8 cellular contexts compared by ENCODE assay signal in the genomic region with DNA sequence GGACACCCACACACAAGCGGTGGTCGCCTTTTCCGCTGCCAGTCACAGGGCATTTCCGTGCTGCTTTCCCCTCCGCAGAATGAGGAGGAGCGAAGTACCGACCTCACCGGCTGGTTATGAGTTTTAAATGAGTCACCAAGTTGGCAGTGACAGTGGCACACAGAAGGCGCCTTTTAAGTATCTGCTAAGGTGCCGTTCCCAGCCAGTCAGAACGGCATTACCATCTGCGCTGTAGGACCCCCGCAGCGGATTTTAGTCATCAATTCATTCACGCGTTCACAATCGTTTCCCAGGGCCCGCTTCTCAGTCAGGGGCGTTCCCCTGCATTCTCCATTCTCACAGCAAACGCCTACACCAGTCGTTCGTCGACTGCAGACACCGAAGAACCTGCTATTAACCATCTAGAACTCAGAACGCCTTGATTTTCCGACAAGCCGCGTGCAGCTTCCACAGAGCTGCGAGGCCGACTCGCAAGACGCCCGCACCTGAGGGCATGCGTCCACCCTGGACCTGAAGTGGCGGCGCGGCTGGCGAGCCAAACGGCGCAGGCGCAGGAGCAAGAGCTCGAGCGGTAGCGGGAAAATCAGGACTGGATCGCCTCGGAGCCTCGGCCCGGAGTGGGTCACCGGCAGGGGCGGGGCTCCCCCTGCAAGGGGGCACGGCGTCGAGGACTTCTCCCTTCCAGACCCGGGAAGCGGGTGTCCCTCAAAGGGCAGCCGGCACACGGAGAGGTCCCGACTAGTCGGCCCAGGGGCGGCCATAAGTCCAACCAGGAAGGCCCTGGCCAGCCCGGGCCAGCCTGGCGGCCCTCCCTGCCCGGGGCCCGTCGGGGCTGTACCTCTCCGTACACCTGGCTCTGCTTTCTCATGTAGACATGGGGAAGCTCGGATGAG. TPM values are rescaled to one million over a fixed set of nuclear protein-coding genes. Genes with fewer than 3 reads are reported as not detected.
A peak's percentile ranks its signal among the peaks of the same experiment; 100 is the strongest.
DNase-seq lines count a peak whose midpoint lies in the region; ATAC-seq and TF ChIP-seq lines count a peak whose summit lies in the region.

No MANE protein-coding gene starts in this region.

- DNase-seq in HFFc6: peak; percentile 69
- DNase-seq in NAMALWA (ENCODE audit: low spot score): peak; percentile 91
- DNase-seq in SK-N-SH: peak; percentile 93
- peak; percentile 83 to 93 for DNase-seq in activated naive CD4-positive, alpha-beta T cell treated with anti-CD3 and anti-CD28 coated beads, Interleukin-2, amount 50 U/mL, for 72 hours (ENCODE audit: low spot score in 2 of 2)
- peak; percentile 93 for DNase-seq in glutamatergic neuron
- DNase-seq in osteocyte (ENCODE audit: extremely low spot score, unreplicated experiment): peak; percentile 94
- DNase-seq in thoracic aorta (ENCODE audit: low spot score): peak; percentile 40

- no peaks in the 10 kb centered on the region for H3K9me2 ChIP-seq in SK-N-SH

- CTCF ChIA-PET in SK-N-SH (lab: Yijun Ruan, JAX): interaction anchor here (0.6 to 8.0 kb wide), 13 partner anchors 8 to 436 kb away, joined by 3 to 62 read pairs (median 3); partner anchors contain the start of gene CALCB

- H3F3A ChIP-seq in SK-N-SH (replicated peaks; ENCODE audit: insufficient read depth): no peaks in the 10 kb centered on the region

- peak overlapping the region; percentile 77 for H3K9ac ChIP-seq in SK-N-SH

- H3K4me3 ChIP-seq in GM08714 (ENCODE audit: low read length) (peak overlapping the region; percentile 63; the same call in 1 of the 2 replicates), SK-N-SH (ENCODE audit: low read depth in 2 of 2, low read length in 1 of 2) (peak overlapping the region; percentile 75 to 88), thoracic aorta (peak overlapping the region; percentile 79)

- no peaks in the 10 kb centered on the region; a peak in 2 of 4 replicates for H3K4me1 ChIP-seq in SK-N-SH (ENCODE audit: control insufficient read depth in 1 of 2, insufficient read depth in 2 of 2, low read depth in 1 of 2, low read length in 1 of 2)
- peaks cover 13 to 38% of the 10 kb centered on the region in 2 donors for H3K4me1 ChIP-seq in thoracic aorta (ENCODE audit: control insufficient read depth in 1 of 2, low read depth in 2 of 2)

- peak overlapping the region; percentile 90 for H3K4me2 ChIP-seq in SK-N-SH

- WGBS in SK-N-SH (ENCODE audit: low lambda C conversion rate): under 1% methylated on average over 23 of the region's 67 CpGs

- H3K27me3 Mint-ChIP-seq in HFFc6 (ENCODE audit: insufficient read depth) (no peaks in the 10 kb centered on the region), glutamatergic neuron (ENCODE audit: unreplicated experiment) (peaks cover 1% of the 10 kb centered on the region), osteocyte (ENCODE audit: unreplicated experiment) (peaks cover 3% of the 10 kb centered on the region)

- peak; percentile 85 to 86 for ATAC-seq in activated naive CD4-positive, alpha-beta T cell treated with anti-CD3 and anti-CD28 coated beads, Interleukin-2, amount 50 U/mL, for 72 hours
- peak; percentile 68 for ATAC-seq in thoracic aorta (ENCODE audit: insufficient number of reproducible peaks, low FRiP score, low read depth)

- H3K4me1 Mint-ChIP-seq in HFFc6 (ENCODE audit: low read depth) (peaks cover 16% of the 10 kb centered on the region), glutamatergic neuron (ENCODE audit: low read depth, unreplicated experiment) (peaks cover 8% of the 10 kb centered on the region), osteocyte (ENCODE audit: unreplicated experiment) (peaks cover 18% of the 10 kb centered on the region)

- TF ChIP-seq EP300 in SK-N-SH (IDR thresholded peaks at IDR 0.05; ENCODE audit: borderline replicate concordance in 1 of 2, low read depth in 1 of 2, low read length in 1 of 2): no peak

- H3K79me2 ChIP-seq in SK-N-SH (ENCODE audit: insufficient read depth): peaks cover 11% of the 10 kb centered on the region; the same call in 1 of the 2 replicates

- H3K27ac Mint-ChIP-seq in HFFc6: peak overlapping the region; percentile 69
- peak overlapping the region; percentile 97 to 98 for H3K27ac Mint-ChIP-seq in activated naive CD4-positive, alpha-beta T cell treated with anti-CD3 and anti-CD28 coated beads, Interleukin-2, amount 50 U/mL, for 72 hours
- H3K27ac Mint-ChIP-seq in glutamatergic neuron (ENCODE audit: unreplicated experiment): peak overlapping the region; percentile 77
- H3K27ac Mint-ChIP-seq in osteocyte (ENCODE audit: unreplicated experiment): peak overlapping the region; percentile 88

- no peaks in the 10 kb centered on the region for H3K9me3 ChIP-seq in SK-N-SH
- H3K9me3 ChIP-seq in thoracic aorta: no peaks in the 10 kb centered on the region

- H2AFZ ChIP-seq in SK-N-SH (ENCODE audit: low read depth): peak overlapping the region; percentile 98

- H3K9me3 Mint-ChIP-seq in HFFc6: no peaks in the 10 kb centered on the region
- H3K9me3 Mint-ChIP-seq in activated naive CD4-positive, alpha-beta T cell treated with anti-CD3 and anti-CD28 coated beads, Interleukin-2, amount 50 U/mL, for 72 hours: peaks cover 0 to 10% of the 10 kb centered on the region in 2 donors
- peaks cover 5% of the 10 kb centered on the region for H3K9me3 Mint-ChIP-seq in glutamatergic neuron (ENCODE audit: unreplicated experiment)
- H3K9me3 Mint-ChIP-seq in osteocyte (ENCODE audit: unreplicated experiment): no peaks in the 10 kb centered on the region

- no peaks in the 10 kb centered on the region for H3K27me3 ChIP-seq in SK-N-SH (ENCODE audit: insufficient read depth)
- H3K27me3 ChIP-seq in thoracic aorta (replicated peaks; ENCODE audit: insufficient read depth): no peaks in the 10 kb centered on the region

- H3K36me3 Mint-ChIP-seq in HFFc6 (ENCODE audit: low read depth) (no peaks in the 10 kb centered on the region), glutamatergic neuron (ENCODE audit: unreplicated experiment) (no peaks in the 10 kb centered on the region), osteocyte (ENCODE audit: unreplicated experiment) (no peaks in the 10 kb centered on the region)
- peaks cover 7 to 20% of the 10 kb centered on the region in 2 donors for H3K36me3 Mint-ChIP-seq in activated naive CD4-positive, alpha-beta T cell treated with anti-CD3 and anti-CD28 coated beads, Interleukin-2, amount 50 U/mL, for 72 hours

- H3K36me3 ChIP-seq in SK-N-SH (replicated peaks in 1 of 2; ENCODE audit: control insufficient read depth in 1 of 2, insufficient read depth in 2 of 2, low read length in 1 of 2) (no peaks in the 10 kb centered on the region), thoracic aorta (no peaks in the 10 kb centered on the region)

- H3K27ac ChIP-seq in SK-N-SH (ENCODE audit: low read depth in 2 of 2, low read length in 1 of 2) (peak overlapping the region; percentile 80 to 87), thoracic aorta (peak overlapping the region; percentile 87 to 88)

- H3K4me3 Mint-ChIP-seq in HFFc6 (peak overlapping the region; percentile 96), glutamatergic neuron (ENCODE audit: unreplicated experiment) (peak overlapping the region; percentile 97), osteocyte (ENCODE audit: unreplicated experiment) (peak overlapping the region; percentile 85)

- POLR2A ChIA-PET in SK-N-SH (lab: Yijun Ruan, JAX): interaction anchor here (0.8 to 2.0 kb wide), 4 partner anchors 247 to 371 kb away, joined by 3 to 13 read pairs (median 8); partner anchors contain the start of gene PSMA1

- H4K20me1 ChIP-seq in SK-N-SH (ENCODE audit: insufficient read depth): no peaks in the 10 kb centered on the region

- TF ChIP-seq CTCF in HFFc6 (IDR thresholded peaks at IDR 0.05): no peak
- TF ChIP-seq CTCF in SK-N-SH (IDR thresholded peaks at IDR 0.05): 0 out of 2 replicates have a peak, but pooled peaks have one; percentile 1
- TF ChIP-seq CTCF in glutamatergic neuron (IDR thresholded peaks at IDR 0.05; ENCODE audit: partially characterized antibody, unreplicated experiment): no peak
- no peak for TF ChIP-seq CTCF in osteocyte (IDR thresholded peaks at IDR 0.05)
- TF ChIP-seq CTCF in thoracic aorta (IDR thresholded peaks at IDR 0.05): no peak

- no peak for TF ChIP-seq RAD21 in SK-N-SH (IDR thresholded peaks at IDR 0.05; ENCODE audit: low read length)

TF ChIP-seq in SK-N-SH, 30 proteins besides CTCF, POLR2A, EP300 and RAD21 (continues in another document):
- TF ChIP-seq, protein P1, sequence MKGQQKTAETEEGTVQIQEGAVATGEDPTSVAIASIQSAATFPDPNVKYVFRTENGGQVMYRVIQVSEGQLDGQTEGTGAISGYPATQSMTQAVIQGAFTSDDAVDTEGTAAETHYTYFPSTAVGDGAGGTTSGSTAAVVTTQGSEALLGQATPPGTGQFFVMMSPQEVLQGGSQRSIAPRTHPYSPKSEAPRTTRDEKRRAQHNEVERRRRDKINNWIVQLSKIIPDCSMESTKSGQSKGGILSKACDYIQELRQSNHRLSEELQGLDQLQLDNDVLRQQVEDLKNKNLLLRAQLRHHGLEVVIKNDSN (IDR thresholded peaks at IDR 0.05; ENCODE audit: borderline replicate concordance, low read depth): no peak
- peak; percentile 28; the same call in 1 of the 2 replicates for TF ChIP-seq TCF12 (IDR thresholded peaks at IDR 0.05)
- no peak for TF ChIP-seq SMC3 (IDR thresholded peaks at IDR 0.05; ENCODE audit: low read depth, low read length)
- TF ChIP-seq ELF1 (IDR thresholded peaks at IDR 0.05): no peak
- peak; percentile 45 for TF ChIP-seq JUND (IDR thresholded peaks at IDR 0.05)
- peak; percentile 46; the same call in 1 of the 2 replicates for TF ChIP-seq FOSL2 (IDR thresholded peaks at IDR 0.05; ENCODE audit: borderline replicate concordance, low read depth)
- no peak for TF ChIP-seq GATA2 (CRISPR knock-in tag; IDR thresholded peaks at IDR 0.05)
- TF ChIP-seq, protein P2, sequence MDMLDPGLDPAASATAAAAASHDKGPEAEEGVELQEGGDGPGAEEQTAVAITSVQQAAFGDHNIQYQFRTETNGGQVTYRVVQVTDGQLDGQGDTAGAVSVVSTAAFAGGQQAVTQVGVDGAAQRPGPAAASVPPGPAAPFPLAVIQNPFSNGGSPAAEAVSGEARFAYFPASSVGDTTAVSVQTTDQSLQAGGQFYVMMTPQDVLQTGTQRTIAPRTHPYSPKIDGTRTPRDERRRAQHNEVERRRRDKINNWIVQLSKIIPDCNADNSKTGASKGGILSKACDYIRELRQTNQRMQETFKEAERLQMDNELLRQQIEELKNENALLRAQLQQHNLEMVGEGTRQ (IDR thresholded peaks at IDR 0.05; ENCODE audit: borderline replicate concordance, low read depth, low read length): no peak
- 0 out of 2 replicates have a peak, but pooled peaks have one; percentile 25 for TF ChIP-seq NFIC (IDR thresholded peaks at IDR 0.05; ENCODE audit: borderline replicate concordance)

RNA-seq across cellular contexts. Expression of gene CYP2R1, which starts 0.6 kb away (rescaled TPM):
- total RNA-seq in HFFc6 (2021; fragmentation: NEBNext Ultra II Directional; extraction: Animal tissue kit (Norgen Biotek cat#: 25700)): 1 to 10 TPM in 4 of 6 experiments, under 1 TPM in 2; 0.67 to 4.0 (median 1.2) TPM
- polyA plus RNA-seq in SK-N-SH (2012; rRNA removed): 9.3 and 10.9 TPM in 2 replicates
- 6.9 and 7.9 TPM in 2 replicates for polyA plus RNA-seq in SK-N-SH (2012; cell fraction: cytosol; rRNA removed)
- polyA plus RNA-seq in SK-N-SH (2012; cell fraction: nucleus; rRNA removed): 33.4 and 40.1 TPM in 2 replicates
- total RNA-seq in activated naive CD4-positive, alpha-beta T cell treated with anti-CD3 and anti-CD28 coated beads, Interleukin-2, amount 50 U/mL, for 72 hours: 10 to 100 TPM in 1 of 2 donors, 1 to 10 TPM in 1; 5.1 to 20.6 TPM
- total RNA-seq in glutamatergic neuron (ENCODE audit: unreplicated experiment) (23.5 TPM), osteocyte (6.4 and 7.0 TPM in 2 replicates), thoracic aorta (10 to 100 TPM; 12.6 to 22.4 TPM)

Comparison
In these comparisons a context has a peak if more than half of its experiments do, and no peak if none do; other contexts are left out.
1. Peak in every context shown above with its lines: DNase-seq, ATAC-seq, H3K4me3 ChIP-seq and H3K27ac ChIP-seq.
2. DNase-seq: peak in every context shown above with its lines; median percentile 94 in osteocyte; 93 in SK-N-SH; 93 in glutamatergic neuron; 91 in NAMALWA; 88 in activated naive CD4-positive, alpha-beta T cell treated with anti-CD3 and anti-CD28 coated beads, Interleukin-2, amount 50 U/mL, for 72 hours; 69 in HFFc6; 40 in thoracic aorta.